25 cellular contexts compared by ENCODE assay signal in the genomic region with DNA sequence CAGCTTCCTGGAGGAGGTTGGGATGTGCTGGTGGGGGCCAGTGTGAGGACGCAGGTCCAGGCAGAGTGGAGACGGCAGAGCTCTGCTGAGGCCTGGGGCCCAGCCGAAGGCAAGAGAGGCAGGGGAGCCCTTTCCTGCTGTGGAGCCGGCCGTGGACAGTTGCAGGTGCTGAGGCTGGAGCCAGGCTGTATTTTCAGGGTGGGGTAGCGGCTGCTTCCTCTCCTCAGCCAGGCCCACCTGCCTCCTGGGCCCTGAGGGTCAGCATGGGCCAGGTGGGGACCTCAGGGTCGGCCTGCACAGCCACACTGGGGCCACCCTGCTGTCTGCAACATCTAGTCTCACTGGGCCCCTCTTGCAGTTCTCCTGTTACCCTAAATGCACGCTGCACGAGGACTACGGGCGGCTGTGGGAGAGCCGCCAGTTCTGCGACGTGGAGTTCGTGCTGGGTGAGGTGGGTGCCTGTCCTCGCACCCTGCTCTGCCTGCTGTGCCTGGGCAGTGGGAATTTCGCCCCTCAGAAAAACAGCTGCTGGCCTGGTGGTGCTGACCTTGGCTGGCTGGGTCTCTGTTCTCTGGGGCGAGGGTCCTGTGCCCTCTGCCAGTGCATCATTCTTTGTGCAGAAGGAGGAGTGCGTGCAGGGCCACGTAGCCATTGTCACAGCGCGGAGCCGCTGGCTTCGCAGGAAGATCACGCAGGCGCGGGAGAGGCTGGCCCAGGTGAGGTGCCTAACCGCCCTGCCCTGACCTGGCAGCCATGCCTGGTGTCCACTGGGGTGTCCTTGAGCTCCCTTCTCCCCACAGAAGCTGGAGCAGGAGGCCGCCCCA. TPM values are rescaled to one million over a fixed set of nuclear protein-coding genes. Genes with fewer than 3 reads are reported as not detected.
"Had no signal": no experiment of that assay in that cellular context is flagged by ENCODE, and none has a peak within 500 bp of the region (broad histone marks: within the 10 kb centered on the region; RNA-seq: fewer than 3 reads in every experiment).

No MANE protein-coding gene starts in this region.

- H3K9ac ChIP-seq: SK-N-SH had no signal

- H3K9me3 ChIP-seq: MG63, SK-N-SH had no signal

- H3K27me3 ChIP-seq: MG63 had no signal

- H3K4me3 ChIP-seq: MG63 had no signal

- H3K4me2 ChIP-seq: SK-N-SH had no signal

- H3K27me3 Mint-ChIP-seq: T-cell had no signal

- H3K9me3 Mint-ChIP-seq: T-cell had no signal

- H3K36me3 Mint-ChIP-seq: T-cell had no signal

- H3K27ac Mint-ChIP-seq: T-cell had no signal

- DNase-seq: Karpas-422, KG1, MG63, NCI-H1092, NCI-H1105 treated with DMSO at 0.1 percent for 48 hours, NCI-H1417 treated with DMSO at 0.1 percent for 48 hours, NCI-H146, NCI-H1694 treated with DMSO at 0.1 percent for 48 hours, NCI-H1930, NCI-H2081, NCI-H2107, NCI-H2227 treated with DMSO at 0.1 percent for 48 hours, NCI-H446, NCI-H510A, NCI-H524 treated with DMSO at 0.1 percent for 48 hours, NCI-H69, NCI-H774, PC-3, SHP77, SK-N-SH, SW 1271, T-cell had no signal

- H3K4me3 Mint-ChIP-seq: T-cell had no signal

- ATAC-seq: Panc1, PC-3, T-cell had no signal

RNA-seq across cellular contexts. Expression of gene AIFM3, which starts 26.5 kb away (rescaled TPM):
- total RNA-seq: HT1080 had no signal

RNA-seq across cellular contexts. Expression of gene SLC7A4, which starts 38.8 kb away (rescaled TPM):
- total RNA-seq: HT1080, OCI-LY7, PC-3 had no signal
